25 cellular contexts compared by ENCODE assay signal in the genomic region with DNA sequence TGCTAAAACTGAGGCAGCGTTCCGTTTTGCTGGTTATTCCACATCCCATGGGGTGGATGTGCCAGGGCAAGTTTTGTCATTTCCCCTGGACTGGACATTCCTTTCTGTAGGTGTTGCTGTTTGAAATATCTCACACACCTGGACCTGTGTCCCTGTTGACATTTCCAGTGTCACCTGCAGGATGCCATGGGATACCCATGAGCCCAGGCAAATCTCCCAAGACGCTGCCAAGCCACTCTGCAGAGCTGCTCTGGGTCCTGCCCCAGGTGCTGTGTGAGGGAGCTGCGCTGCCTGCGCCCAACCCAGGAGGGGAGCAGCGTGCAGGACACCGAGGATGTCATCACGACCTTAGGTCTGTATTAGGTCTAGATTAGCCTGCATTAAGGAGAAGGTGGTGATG. TPM values are rescaled to one million over a fixed set of nuclear protein-coding genes. Genes with fewer than 3 reads are reported as not detected.
DNase-seq lines count a peak whose midpoint lies in the region; ATAC-seq, FAIRE-seq and TF ChIP-seq lines count a peak whose summit lies in the region.
"Had no signal": no experiment of that assay in that cellular context is flagged by ENCODE, and none has a peak within 500 bp of the region (broad histone marks: within the 10 kb centered on the region; RNA-seq: fewer than 3 reads in every experiment).

No MANE protein-coding gene starts in this region.

- no peak overlapping the region for H2AFZ ChIP-seq in SK-N-SH (ENCODE audit: low read depth)
- H2AFZ ChIP-seq: GM23248 had no signal

- H3K9ac ChIP-seq in SK-N-SH, result no peak overlapping the region
- H3K9ac ChIP-seq: BLaER1, GM23248 had no signal

- intact Hi-C loops in body of pancreas (cut with DNase I), result no loop called here
- intact Hi-C loops in pancreas (cut with DNase I), result no loop called here

- H3K27me3 ChIP-seq in SK-N-SH (ENCODE audit: insufficient read depth), result no peaks in the 10 kb centered on the region
- no peaks in the 10 kb centered on the region for H3K27me3 ChIP-seq in body of pancreas
- no peaks in the 10 kb centered on the region for H3K27me3 ChIP-seq in pancreas
- H3K27me3 ChIP-seq: BLaER1 had no signal

- no peaks in the 10 kb centered on the region for H3K9me3 ChIP-seq in SK-N-SH
- no peaks in the 10 kb centered on the region for H3K9me3 ChIP-seq in body of pancreas
- H3K9me3 ChIP-seq in pancreas, result no peaks in the 10 kb centered on the region
- H3K9me3 ChIP-seq: BLaER1 had no signal

- peaks cover 0 to 11% of the 10 kb centered on the region in 2 experiments; a peak in 1 of 4 replicates for H3K4me1 ChIP-seq in SK-N-SH (ENCODE audit: control insufficient read depth in 1 of 2, insufficient read depth in 2 of 2, low read depth in 1 of 2, low read length in 1 of 2)
- peaks cover 21% of the 10 kb centered on the region for H3K4me1 ChIP-seq in body of pancreas
- no peaks in the 10 kb centered on the region for H3K4me1 ChIP-seq in pancreas

- WGBS in SK-N-SH (ENCODE audit: low lambda C conversion rate), result 83% methylated on average over 5 of the region's 8 CpGs
- 37 to 50% methylated on average over 8 of the region's 8 CpGs for WGBS in body of pancreas, 2 donors
- WGBS in pancreas, 2 donors, result 29 to 46% methylated on average over 8 of the region's 8 CpGs

- CTCF ChIA-PET in SK-N-SH (lab: Yijun Ruan, JAX), result no interaction called here

- no peak for FAIRE-seq in pancreas (lab: Jason Lieb, UNC)
- FAIRE-seq: A204.1, D721Med, GM12878, GM19239, H1 had no signal

- no peak for TF ChIP-seq EP300 in SK-N-SH (IDR thresholded peaks at IDR 0.05; ENCODE audit: borderline replicate concordance in 1 of 2, low read depth in 1 of 2, low read length in 1 of 2)

- DNase-seq in SK-N-SH (peak; percentile 2), body of pancreas (peak; percentile 48 to 78 (median 72)), epithelial cell of prostate (ENCODE audit: low read depth, low spot score) (no peak), pancreas (peak in 5 of 6 donors; percentile 62 to 78 (median 74)), iPS-NIHi11 (ENCODE audit: low spot score) (no peak), CD1c-positive myeloid dendritic cell (ENCODE audit: extremely low spot score) (no peak)
- DNase-seq: CD4-positive, alpha-beta T cell; CD8-positive, alpha-beta memory T cell; DMS 273 treated with DMSO at 0.1 percent for 48 hours; DMS79; EL; GDM1; GM23248; H7; HCEC 1CT had no signal

- TF ChIP-seq RAD21 in SK-N-SH (IDR thresholded peaks at IDR 0.05; ENCODE audit: low read length), result no peak

- H3K27ac ChIP-seq in SK-N-SH (ENCODE audit: low read depth in 2 of 2, low read length in 1 of 2) (no peak overlapping the region), body of pancreas (peak overlapping the region in 2 of 4 donors; percentile 23 to 28), epithelial cell of prostate (peak overlapping the region; percentile 21), pancreas (peak overlapping the region in 1 of 4 donors; percentile 11)
- H3K27ac ChIP-seq: 22Rv1, BLaER1, C4-2B, GM23248 had no signal

- no peaks in the 10 kb centered on the region for H3K9me2 ChIP-seq in SK-N-SH

- TF ChIP-seq CTCF in SK-N-SH (IDR thresholded peaks at IDR 0.05), result no peak
- TF ChIP-seq CTCF in body of pancreas (IDR thresholded peaks at IDR 0.05), result peak in 3 of 7 experiments; percentile 15 to 29 (median 26)
- no peak for TF ChIP-seq CTCF in pancreas (IDR thresholded peaks at IDR 0.05)

- H3K36me3 ChIP-seq in SK-N-SH (replicated peaks in 1 of 2; ENCODE audit: control insufficient read depth in 1 of 2, insufficient read depth in 2 of 2, low read length in 1 of 2), result no peaks in the 10 kb centered on the region
- no peaks in the 10 kb centered on the region for H3K36me3 ChIP-seq in body of pancreas (replicated peaks in 1 of 2; ENCODE audit: insufficient read depth in 1 of 2, low read depth in 2 of 2)
- H3K36me3 ChIP-seq in pancreas, result no peaks in the 10 kb centered on the region

- ATAC-seq in SK-N-SH treated with all-trans-retinoic acid at 6 μM for 48 hours (no peak), body of pancreas (peak; percentile 39), pancreas (peak; percentile 48 to 82 (median 65)), HG03565 (IDR thresholded peaks at IDR 0.05; ENCODE audit: unreplicated experiment) (no peak)
- ATAC-seq: GM12878 had no signal

- H3K79me2 ChIP-seq in SK-N-SH (ENCODE audit: insufficient read depth), result no peaks in the 10 kb centered on the region

- POLR2A ChIA-PET in SK-N-SH (lab: Yijun Ruan, JAX), result no interaction called here

- H3F3A ChIP-seq in SK-N-SH (replicated peaks; ENCODE audit: insufficient read depth), result peaks cover 3% of the 10 kb centered on the region

- no peak for TF ChIP-seq POLR2A in body of pancreas (IDR thresholded peaks at IDR 0.05)

- H3K4me2 ChIP-seq in SK-N-SH, result no peak overlapping the region
- H3K4me2 ChIP-seq: BLaER1 had no signal

- H3K4me3 ChIP-seq in SK-N-SH (ENCODE audit: low read depth in 2 of 2, low read length in 1 of 2) (no peak overlapping the region), body of pancreas (no peak overlapping the region), pancreas (no peak overlapping the region)
- H3K4me3 ChIP-seq: BLaER1, GM12878, GM23248 had no signal

- no peaks in the 10 kb centered on the region for H4K20me1 ChIP-seq in SK-N-SH (ENCODE audit: insufficient read depth)
- H4K20me1 ChIP-seq: BLaER1 had no signal

TF ChIP-seq in SK-N-SH, 30 proteins besides CTCF, POLR2A, EP300 and RAD21 (continues in another document):
- TF ChIP-seq SMC3 (IDR thresholded peaks at IDR 0.05; ENCODE audit: low read depth, low read length), result no peak
- no peak for TF ChIP-seq RCOR1 (IDR thresholded peaks at IDR 0.05; ENCODE audit: low read length)
- no peak for TF ChIP-seq CHD2 (IDR thresholded peaks at IDR 0.05; ENCODE audit: low read length, partially characterized antibody)
- no peak for TF ChIP-seq MXI1 (IDR thresholded peaks at IDR 0.05; ENCODE audit: low read depth, low read length)
- TF ChIP-seq, protein P1, sequence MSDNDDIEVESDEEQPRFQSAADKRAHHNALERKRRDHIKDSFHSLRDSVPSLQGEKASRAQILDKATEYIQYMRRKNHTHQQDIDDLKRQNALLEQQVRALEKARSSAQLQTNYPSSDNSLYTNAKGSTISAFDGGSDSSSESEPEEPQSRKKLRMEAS (IDR thresholded peaks at IDR 0.05; ENCODE audit: low read depth), result no peak

TF ChIP-seq in SK-N-SH treated with all-trans-retinoic acid at 6 μM for 48 hours, 23 proteins besides CTCF, POLR2A, EP300 and RAD21 (continues in another document):
- TF ChIP-seq, protein P2, sequence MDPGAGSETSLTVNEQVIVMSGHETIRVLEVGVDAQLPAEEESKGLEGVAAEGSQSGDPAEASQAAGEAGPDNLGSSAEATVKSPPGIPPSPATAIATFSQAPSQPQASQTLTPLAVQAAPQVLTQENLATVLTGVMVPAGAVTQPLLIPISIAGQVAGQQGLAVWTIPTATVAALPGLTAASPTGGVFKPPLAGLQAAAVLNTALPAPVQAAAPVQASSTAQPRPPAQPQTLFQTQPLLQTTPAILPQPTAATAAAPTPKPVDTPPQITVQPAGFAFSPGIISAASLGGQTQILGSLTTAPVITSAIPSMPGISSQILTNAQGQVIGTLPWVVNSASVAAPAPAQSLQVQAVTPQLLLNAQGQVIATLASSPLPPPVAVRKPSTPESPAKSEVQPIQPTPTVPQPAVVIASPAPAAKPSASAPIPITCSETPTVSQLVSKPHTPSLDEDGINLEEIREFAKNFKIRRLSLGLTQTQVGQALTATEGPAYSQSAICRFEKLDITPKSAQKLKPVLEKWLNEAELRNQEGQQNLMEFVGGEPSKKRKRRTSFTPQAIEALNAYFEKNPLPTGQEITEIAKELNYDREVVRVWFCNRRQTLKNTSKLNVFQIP (CRISPR knock-in tag; IDR thresholded peaks at IDR 0.05; ENCODE audit: borderline replicate concordance, low read depth), result no peak
- TF ChIP-seq ZNF70 (CRISPR knock-in tag; IDR thresholded peaks at IDR 0.05) (no peak), PPARA (CRISPR knock-in tag; IDR thresholded peaks at IDR 0.05; ENCODE audit: borderline replicate concordance) (no peak), ZNF8 (CRISPR knock-in tag; IDR thresholded peaks at IDR 0.05) (no peak), ZFP30 (CRISPR knock-in tag; IDR thresholded peaks at IDR 0.05) (no peak), OSR1 (CRISPR knock-in tag; IDR thresholded peaks at IDR 0.05) (no peak), ZC3H10 (CRISPR knock-in tag; IDR thresholded peaks at IDR 0.05) (no peak), GLIS3 (CRISPR knock-in tag; IDR thresholded peaks at IDR 0.05) (no peak), TOX (CRISPR knock-in tag; IDR thresholded peaks at IDR 0.05; ENCODE audit: borderline replicate concordance) (no peak), ARNTL (CRISPR knock-in tag; IDR thresholded peaks at IDR 0.05; ENCODE audit: borderline replicate concordance, low read depth) (no peak)
- TF ChIP-seq, protein P3, sequence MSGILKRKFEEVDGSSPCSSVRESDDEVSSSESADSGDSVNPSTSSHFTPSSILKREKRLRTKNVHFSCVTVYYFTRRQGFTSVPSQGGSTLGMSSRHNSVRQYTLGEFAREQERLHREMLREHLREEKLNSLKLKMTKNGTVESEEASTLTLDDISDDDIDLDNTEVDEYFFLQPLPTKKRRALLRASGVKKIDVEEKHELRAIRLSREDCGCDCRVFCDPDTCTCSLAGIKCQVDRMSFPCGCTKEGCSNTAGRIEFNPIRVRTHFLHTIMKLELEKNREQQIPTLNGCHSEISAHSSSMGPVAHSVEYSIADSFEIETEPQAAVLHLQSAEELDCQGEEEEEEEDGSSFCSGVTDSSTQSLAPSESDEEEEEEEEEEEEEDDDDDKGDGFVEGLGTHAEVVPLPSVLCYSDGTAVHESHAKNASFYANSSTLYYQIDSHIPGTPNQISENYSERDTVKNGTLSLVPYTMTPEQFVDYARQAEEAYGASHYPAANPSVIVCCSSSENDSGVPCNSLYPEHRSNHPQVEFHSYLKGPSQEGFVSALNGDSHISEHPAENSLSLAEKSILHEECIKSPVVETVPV (CRISPR knock-in tag; IDR thresholded peaks at IDR 0.05), result no peak

RNA-seq across cellular contexts. Expression of a gene that starts 5.2 kb away (rescaled TPM):
- polyA plus RNA-seq in SK-N-SH (2012; rRNA removed) (27.4 and 42.7 TPM in 2 replicates), pancreas (100 to 1,000 TPM in 1 of 2 donors, 10 to 100 TPM in 1; 77.7 to 128 TPM)
- 17.6 and 26.9 TPM in 2 replicates for polyA plus RNA-seq in SK-N-SH (2012; cell fraction: cytosol; rRNA removed)
- 174 and 202 TPM in 2 replicates for polyA plus RNA-seq in SK-N-SH (2012; cell fraction: nucleus; rRNA removed)
- total RNA-seq in body of pancreas (100 to 1,000 TPM in 1 of 2 donors, 10 to 100 TPM in 1; 56.6 to 102 TPM), pancreas (10 to 100 TPM; 36.9 to 63.6 (median 46.2) TPM)

RNA-seq across cellular contexts. Expression of a gene that starts 8.6 kb away (rescaled TPM):
- polyA plus RNA-seq in SK-N-SH (2012; rRNA removed) (10.2 and 15.7 TPM in 2 replicates), pancreas (10 to 100 TPM; 34.5 to 50.2 TPM)
- 6.7 and 10.4 TPM in 2 replicates for polyA plus RNA-seq in SK-N-SH (2012; cell fraction: cytosol; rRNA removed)
- polyA plus RNA-seq in SK-N-SH (2012; cell fraction: nucleus; rRNA removed), result 48.8 and 58.4 TPM in 2 replicates
- total RNA-seq in body of pancreas (10 to 100 TPM; 54.5 to 86.7 TPM), pancreas (10 to 100 TPM; 13.6 to 25.4 (median 19.3) TPM)

Comparison
In these comparisons a context has a peak if more than half of its experiments do, and no peak if none do; other contexts are left out.
1. DNase-seq: peak in SK-N-SH (single experiment), body of pancreas (4 of 4) and pancreas (5 of 6); none in epithelial cell of prostate (single experiment), iPS-NIHi11 (single experiment) and CD1c-positive myeloid dendritic cell (single experiment).
2. ATAC-seq: peak in body of pancreas (single experiment) and pancreas (4 of 4); none in SK-N-SH treated with all-trans-retinoic acid at 6 μM for 48 hours (single experiment) and HG03565 (single experiment).